21 cellular contexts compared by ENCODE assay signal in the genomic region with DNA sequence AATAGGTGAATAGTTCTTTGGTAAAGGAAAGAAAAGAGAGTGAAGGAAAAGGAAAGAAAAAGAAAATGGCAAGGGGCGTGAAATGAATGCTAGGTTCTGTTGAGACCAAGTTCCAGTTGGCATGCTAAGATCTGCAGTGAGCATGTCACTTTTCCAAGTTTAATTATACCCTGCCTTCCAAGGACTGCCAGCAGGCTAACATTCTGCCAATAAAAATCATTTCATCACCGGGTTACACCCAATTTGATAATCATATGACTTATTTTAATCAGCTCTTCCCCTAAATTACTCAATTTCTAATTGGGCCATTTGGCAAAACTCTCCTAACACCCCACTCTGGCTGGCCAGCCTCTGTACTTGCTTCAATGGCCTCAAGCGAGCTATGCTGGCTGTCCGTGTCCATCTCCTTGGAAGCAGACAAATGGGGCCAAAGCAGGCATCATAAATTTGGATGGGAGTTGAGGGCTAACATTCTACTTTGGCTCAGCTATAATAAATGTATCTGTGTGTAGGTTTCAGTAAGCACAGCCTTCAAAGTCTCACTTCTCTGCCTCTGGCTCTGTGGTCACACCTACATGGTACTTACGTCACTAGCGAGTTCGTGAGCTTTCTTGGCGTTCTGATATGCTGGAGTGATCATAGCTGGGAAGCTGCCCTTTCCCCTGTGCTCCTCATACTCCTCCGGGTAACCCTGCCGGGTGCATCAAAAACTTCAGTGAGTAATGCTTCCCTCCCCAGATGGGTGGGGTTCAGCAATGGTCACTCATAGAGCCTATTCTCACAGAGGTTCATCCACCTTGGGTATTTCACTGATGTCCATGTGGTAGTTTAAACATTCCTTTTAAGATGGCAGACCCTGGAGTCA. TPM values are rescaled to one million over a fixed set of nuclear protein-coding genes. Genes with fewer than 3 reads are reported as not detected.
DNase-seq lines count a peak whose midpoint lies in the region; ATAC-seq and TF ChIP-seq lines count a peak whose summit lies in the region.
"Had no signal": no experiment of that assay in that cellular context is flagged by ENCODE, and none has a peak within 500 bp of the region (broad histone marks: within the 10 kb centered on the region; RNA-seq: fewer than 3 reads in every experiment).

No MANE protein-coding gene starts in this region.

- 100% methylated on average over 1 of the region's 10 CpGs for WGBS in trophoblast cell (ENCODE audit: extremely low coverage, insufficient coverage, insufficient read length)
- 82 to 91% (median 86%) methylated on average over 10 of the region's 10 CpGs for WGBS in stomach, 5 donors

- H3K27ac ChIP-seq in trophoblast cell (ENCODE audit: low read depth, low read length), result no peak overlapping the region
- H3K27ac ChIP-seq in stomach, result no peak overlapping the region
- H3K27ac ChIP-seq: BLaER1, brain microvascular endothelial cell had no signal

- H3K36me3 ChIP-seq in trophoblast cell (ENCODE audit: control insufficient read depth in 1 of 2, insufficient read depth in 2 of 2, low read length in 2 of 2) (no peaks in the 10 kb centered on the region), stomach (no peaks in the 10 kb centered on the region)
- H3K36me3 ChIP-seq: BLaER1, brain microvascular endothelial cell had no signal

- no peak overlapping the region for H4K12ac ChIP-seq in trophoblast cell (ENCODE audit: low read depth, low read length)

- H3K4me3 ChIP-seq in trophoblast cell (ENCODE audit: low read depth, low read length) (no peak overlapping the region), stomach (no peak overlapping the region)
- H3K4me3 ChIP-seq: BLaER1 had no signal

- H3K4me1 ChIP-seq in trophoblast cell (ENCODE audit: control insufficient read depth in 1 of 2, insufficient read depth in 2 of 2, low read length in 2 of 2) (no peaks in the 10 kb centered on the region), stomach (peaks cover 0 to 24% (median 7%) of the 10 kb centered on the region in 4 donors)
- H3K4me1 ChIP-seq: BLaER1 had no signal

- no peak overlapping the region for H4K8ac ChIP-seq in trophoblast cell (ENCODE audit: low read depth, low read length)

- ATAC-seq in left cardiac atrium (peak; percentile 73 to 79), HG02798 (IDR thresholded peaks at IDR 0.05; ENCODE audit: poor library complexity, unreplicated experiment) (no peak)
- ATAC-seq: activated naive CD4-positive, alpha-beta T cell treated with anti-CD3 and anti-CD28 coated beads, Interleukin-2, amount 50 U/mL, for 72 hours; activated T-cell treated with anti-CD3 and anti-CD28 coated beads, Interleukin-2, amount 50 U/mL, for 72 hours had no signal

- no peaks in the 10 kb centered on the region for H3K79me2 ChIP-seq in trophoblast cell (ENCODE audit: control insufficient read depth, insufficient read depth, low read length, poor library complexity)

- intact Hi-C loops in left cardiac atrium (cut with DNase I), result no loop called here
- intact Hi-C loops in stomach (cut with DNase I; ENCODE audit: low total_unique reads), result no loop called here

- TF ChIP-seq POLR2A in stomach (IDR thresholded peaks at IDR 0.05), result no peak

- no peak for TF ChIP-seq CTCF in stomach (IDR thresholded peaks at IDR 0.05)

- TF ChIP-seq EP300 in stomach (IDR thresholded peaks at IDR 0.05), result no peak

- H4K91ac ChIP-seq in trophoblast cell (ENCODE audit: low read depth, low read length), result no peak overlapping the region

- no peak overlapping the region for H2BK5ac ChIP-seq in trophoblast cell (ENCODE audit: low read depth, low read length, poor library complexity)

- H3K27me3 ChIP-seq in trophoblast cell (ENCODE audit: insufficient read depth, low read length) (no peaks in the 10 kb centered on the region), stomach (no peaks in the 10 kb centered on the region)
- H3K27me3 ChIP-seq: BLaER1, brain microvascular endothelial cell had no signal

- H3K4me2 ChIP-seq in trophoblast cell (ENCODE audit: low read length), result no peak overlapping the region
- H3K4me2 ChIP-seq: BLaER1 had no signal

- DNase-seq in Ammon's horn (ENCODE audit: low spot score) (peak; percentile 63), cerebellum (ENCODE audit: low spot score) (peak; percentile 11), left cardiac atrium (peak; percentile 56), trophoblast cell (peak in 1 of 2 donors; percentile 22), NCI-H2227 treated with DMSO at 0.1 percent for 48 hours (lab: John Stamatoyannopoulos, UW) (no peak), stomach (no peak)
- DNase-seq in activated naive CD4-positive, alpha-beta T cell (lab: John Stamatoyannopoulos, UW), result no peak
- DNase-seq: activated T-cell treated with anti-CD3 and anti-CD28 coated beads, Interleukin-2, amount 50 U/mL, for 72 hours; brain microvascular endothelial cell; Calu3; NCI-H1417 treated with DMSO at 0.1 percent for 48 hours; NCI-H2107; NCI-H526 had no signal

- no peak overlapping the region for H2BK120ac ChIP-seq in trophoblast cell (ENCODE audit: insufficient read depth, low read length, poor library complexity)

- no peak overlapping the region for H3K18ac ChIP-seq in trophoblast cell (ENCODE audit: low read length)

- H3K9ac ChIP-seq in trophoblast cell (ENCODE audit: low read length), result peak overlapping the region; percentile 38
- H3K9ac ChIP-seq: BLaER1 had no signal

- H2BK12ac ChIP-seq in trophoblast cell (ENCODE audit: low read length), result no peak overlapping the region

- no peaks in the 10 kb centered on the region for H3K79me1 ChIP-seq in trophoblast cell (ENCODE audit: low read length)

- H3K4ac ChIP-seq in trophoblast cell (ENCODE audit: low read depth, low read length), result no peak overlapping the region

- no peak overlapping the region for H3K23ac ChIP-seq in trophoblast cell (ENCODE audit: low read length)

- no peak overlapping the region for H2AFZ ChIP-seq in trophoblast cell (ENCODE audit: insufficient read depth, low read length, poor library complexity)

- H3K9me3 ChIP-seq in trophoblast cell (ENCODE audit: insufficient read depth, low read depth, low read length), result peaks cover 2% of the 10 kb centered on the region
- no peaks in the 10 kb centered on the region for H3K9me3 ChIP-seq in stomach
- H3K9me3 ChIP-seq: BLaER1 had no signal

- no peak overlapping the region for H3K14ac ChIP-seq in trophoblast cell (ENCODE audit: low read length)

- no peak overlapping the region for H2AK5ac ChIP-seq in trophoblast cell (ENCODE audit: low read length)

RNA-seq across cellular contexts. Expression of gene NRAP, which starts 17.3 kb away (rescaled TPM):
- total RNA-seq in cerebellum (0.09 TPM), left cardiac atrium (100 to 1,000 TPM; 290 to 327 TPM), stomach (under 1 TPM in 1 of 5 donors, not detected in 4; 0.18 TPM)
- polyA plus RNA-seq in trophoblast cell (2013), result 0.01 TPM in 2 replicates
- under 1 TPM; 0.03 to 0.92 (median 0.19) TPM for polyA plus RNA-seq in stomach
- total RNA-seq: activated naive CD4-positive, alpha-beta T cell treated with anti-CD3 and anti-CD28 coated beads, Interleukin-2, amount 50 U/mL, for 72 hours; activated T-cell treated with anti-CD3 and anti-CD28 coated beads, Interleukin-2, amount 50 U/mL, for 72 hours; Calu3; Daoy; dermis microvascular lymphatic vessel endothelial cell; epithelial cell of proximal tubule; glomerular endothelial cell; temporal lobe had no signal

RNA-seq across cellular contexts. Expression of gene CASP7, which starts 33.1 kb away (rescaled TPM):
- total RNA-seq in cerebellum, result 4.8 TPM
- 10 to 100 TPM; 14.3 to 18.3 TPM for total RNA-seq in left cardiac atrium
- 3.5 and 3.6 TPM in 2 replicates for polyA plus RNA-seq in trophoblast cell (2013)
- total RNA-seq in stomach, result 10 to 100 TPM; 15.1 to 62.6 (median 20.4) TPM
- 10 to 100 TPM; 20.2 to 77.9 (median 31.7) TPM for polyA plus RNA-seq in stomach

Comparison
In these comparisons a context has a peak if more than half of its experiments do, and no peak if none do; other contexts are left out.
1. DNase-seq: peak in Ammon's horn (single experiment), cerebellum (single experiment) and left cardiac atrium (single experiment); none in NCI-H2227 treated with DMSO at 0.1 percent for 48 hours (single experiment), stomach (single experiment) and activated naive CD4-positive, alpha-beta T cell (0 of 4).
2. RNA of gene NRAP, which starts 17.3 kb away (total RNA-seq): 290 to 327 TPM in left cardiac atrium; 0.09 TPM in cerebellum (single experiment) and 0.18 TPM in stomach; every median in the first group is over 100 times any median in the second.